In the genomic region with DNA sequence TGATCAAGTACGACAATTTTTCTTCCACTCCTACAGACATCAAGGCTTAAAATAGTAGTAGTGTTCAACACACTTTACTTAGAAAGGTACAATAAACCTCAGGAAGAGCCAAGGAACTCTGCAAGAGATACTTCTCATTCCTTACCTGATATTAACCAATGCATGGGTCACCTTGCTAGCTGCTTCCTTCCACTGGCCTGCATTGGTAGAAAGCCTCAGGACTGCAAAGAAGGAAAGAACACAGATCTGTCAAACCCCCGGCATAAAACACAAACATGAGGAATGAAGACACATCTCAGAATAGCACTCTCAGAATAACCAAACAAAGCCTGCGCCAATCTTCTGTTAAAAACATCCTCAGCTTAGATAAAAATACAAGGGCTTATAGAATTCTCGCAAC, we compare ENCODE assay signal across 14 cellular contexts.
DNase-seq lines count a peak whose midpoint lies in the region; ATAC-seq and TF ChIP-seq lines count a peak whose summit lies in the region.
"Had no signal": no experiment of that assay in that cellular context is flagged by ENCODE, and none has a peak within 500 bp of the region (broad histone marks: within the 10 kb centered on the region; RNA-seq: fewer than 3 reads in every experiment).

No MANE protein-coding gene starts in this region.

- peak overlapping the region in 1 of 3 experiments; percentile 35 for H3K4me3 Mint-ChIP-seq in nephron
- H3K4me3 Mint-ChIP-seq: immature natural killer cell; naive thymus-derived CD8-positive, alpha-beta T cell; stimulated activated naive CD8-positive, alpha-beta T cell treated with anti-CD3 and anti-CD28 coated beads, Interleukin-15, Interleukin-2, amounts not matched to agents 100 ng/mL and 50 ng/mL, for 24 hours had no signal

- no peak for TF ChIP-seq CTCF in fibroblast of pulmonary artery (IDR thresholded peaks at IDR 0.05; ENCODE audit: low read length, missing control alignments)
- no peak for TF ChIP-seq CTCF in nephron (IDR thresholded peaks at IDR 0.05; ENCODE audit: unreplicated experiment in 3 of 3)

- peak overlapping the region in 2 of 3 experiments; percentile 19 to 60 for H3K27ac Mint-ChIP-seq in nephron
- H3K27ac Mint-ChIP-seq: immature natural killer cell; stimulated activated naive CD8-positive, alpha-beta T cell treated with anti-CD3 and anti-CD28 coated beads, Interleukin-15, Interleukin-2, amounts not matched to agents 100 ng/mL and 50 ng/mL, for 24 hours had no signal

- intact Hi-C loops in Right ventricle myocardium inferior (cut with DNase I), result loop anchor here (1.0 to 5.0 kb wide), 2 partner anchors 22 to 42 kb away; no protein-coding TSS in a partner anchor
- intact Hi-C loops in cardiac septum (cut with DNase I), result no loop called here

- DNase-seq in Right ventricle myocardium inferior (ENCODE audit: missing footprints) (no peak), cardiac septum (ENCODE audit: low spot score) (no peak), fibroblast of pulmonary artery (ENCODE audit: low read depth) (peak; percentile 10), NCI-H1092 treated with DMSO at 0.1 percent for 48 hours (lab: John Stamatoyannopoulos, UW) (no peak), DMS53 (lab: John Stamatoyannopoulos, UW) (no peak), SW480 (ENCODE audit: low spot score) (no peak), NCI-H187 treated with DMSO at 0.1 percent for 48 hours (lab: John Stamatoyannopoulos, UW) (no peak)
- DNase-seq: GF-D8; immature natural killer cell; naive thymus-derived CD8-positive, alpha-beta T cell; right lobe of liver had no signal

- H3K4me3 ChIP-seq in fibroblast of pulmonary artery (replicated peaks; ENCODE audit: low read depth, low read length), result no peak overlapping the region
- H3K4me3 ChIP-seq: right lobe of liver had no signal

- H3K9me3 Mint-ChIP-seq in nephron, result no peaks in the 10 kb centered on the region
- H3K9me3 Mint-ChIP-seq: immature natural killer cell; naive thymus-derived CD8-positive, alpha-beta T cell; stimulated activated naive CD8-positive, alpha-beta T cell treated with anti-CD3 and anti-CD28 coated beads, Interleukin-15, Interleukin-2, amounts not matched to agents 100 ng/mL and 50 ng/mL, for 24 hours had no signal

- H3K36me3 Mint-ChIP-seq in nephron (ENCODE audit: low read depth), result peaks cover 13% of the 10 kb centered on the region

- ATAC-seq in Right ventricle myocardium inferior, result peak; percentile 52
- ATAC-seq: HepG2; naive thymus-derived CD8-positive, alpha-beta T cell had no signal

- peaks cover 51% of the 10 kb centered on the region for H3K4me1 Mint-ChIP-seq in nephron

- H3K27me3 Mint-ChIP-seq in nephron (ENCODE audit: low read depth), result no peaks in the 10 kb centered on the region
- H3K27me3 Mint-ChIP-seq: naive thymus-derived CD8-positive, alpha-beta T cell; stimulated activated naive CD8-positive, alpha-beta T cell treated with anti-CD3 and anti-CD28 coated beads, Interleukin-15, Interleukin-2, amounts not matched to agents 100 ng/mL and 50 ng/mL, for 24 hours had no signal
